8 cellular contexts compared by ENCODE assay signal in genomic region chr17:43983515-43984411, GRCh38. TPM values are rescaled to one million over a fixed set of nuclear protein-coding genes. Genes with fewer than 3 reads are reported as not detected.
DNase-seq lines count a peak whose midpoint lies in the region; ATAC-seq and TF ChIP-seq lines count a peak whose summit lies in the region.

No MANE protein-coding gene starts in this region.

- H3K27me3 ChIP-seq in body of pancreas (peaks cover 0 to 6% of the 10 kb centered on the region in 2 donors), lower lobe of right lung (ENCODE audit: low read depth) (peaks cover 42% of the 10 kb centered on the region)

- WGBS in body of pancreas, 2 donors: 1 to 7% methylated on average over 2 to 77 of the region's 78 CpGs

- H3K27ac ChIP-seq in body of pancreas (no peak overlapping the region), lower lobe of right lung (peak overlapping the region; percentile 58)

- H3K4me1 Mint-ChIP-seq in activated naive CD4-positive, alpha-beta T cell treated with anti-CD3 and anti-CD28 coated beads for 36 hours (ENCODE audit: low read depth): no peaks in the 10 kb centered on the region
- no peaks in the 10 kb centered on the region for H3K4me1 Mint-ChIP-seq in type B pancreatic cell (ENCODE audit: unreplicated experiment)

- CTCF ChIA-PET in activated naive CD4-positive, alpha-beta T cell treated with anti-CD3 and anti-CD28 coated beads for 36 hours (lab: Charles Lee): interaction anchor here (0.6 to 1.9 kb wide), 7 partner anchors 9 to 184 kb away, joined by 3 to 7 read pairs (median 3); no protein-coding TSS in a partner anchor

- peak; percentile 18 for DNase-seq in activated naive CD4-positive, alpha-beta T cell treated with anti-CD3 and anti-CD28 coated beads for 36 hours
- no peak for DNase-seq in activated naive CD4-positive, alpha-beta T cell treated with Interleukin-2 at 50 U/mL for 16 hours
- peak; percentile 20 to 55 (median 38) for DNase-seq in body of pancreas
- peak; percentile 67 for DNase-seq in lower lobe of right lung
- no peak for DNase-seq in type B pancreatic cell (ENCODE audit: extremely low spot score, unreplicated experiment)
- no peak for DNase-seq in ACHN
- no peak for DNase-seq in islet precursor cell
- DNase-seq in stimulated activated CD4-positive, alpha-beta T cell treated with anti-CD3 and anti-CD28 coated beads, Interleukin-4, amount 100 ng/mL, for 4 hours: no peak

- no peak overlapping the region for H3K27ac Mint-ChIP-seq in activated naive CD4-positive, alpha-beta T cell treated with anti-CD3 and anti-CD28 coated beads for 36 hours
- no peak overlapping the region for H3K27ac Mint-ChIP-seq in type B pancreatic cell

- H3K36me3 Mint-ChIP-seq in activated naive CD4-positive, alpha-beta T cell treated with anti-CD3 and anti-CD28 coated beads for 36 hours (ENCODE audit: low read depth): no peaks in the 10 kb centered on the region
- H3K36me3 Mint-ChIP-seq in type B pancreatic cell: no peaks in the 10 kb centered on the region

- peak; percentile 67 for ATAC-seq in body of pancreas
- peak; percentile 88 to 96 for ATAC-seq in lower lobe of right lung

- intact Hi-C loops in activated naive CD4-positive, alpha-beta T cell treated with anti-CD3 and anti-CD28 coated beads for 36 hours (cut with micrococcal nuclease): no loop called here
- intact Hi-C loops in body of pancreas (cut with DNase I) (no loop called here), lower lobe of right lung (cut with DNase I) (no loop called here)

- peak overlapping the region; percentile 52 for H3K4me3 Mint-ChIP-seq in activated naive CD4-positive, alpha-beta T cell treated with anti-CD3 and anti-CD28 coated beads for 36 hours
- peak overlapping the region; percentile 78 for H3K4me3 Mint-ChIP-seq in type B pancreatic cell

- H3K4me1 ChIP-seq in body of pancreas (peaks cover 14% of the 10 kb centered on the region), lower lobe of right lung (peaks cover 14% of the 10 kb centered on the region)

- H3K9me3 ChIP-seq in body of pancreas (no peaks in the 10 kb centered on the region), lower lobe of right lung (no peaks in the 10 kb centered on the region)

- in situ Hi-C loops in ACHN (cut with HindIII; ENCODE audit: low pct_ligation_motif_present, low pct_unique_long_range_greater_than_20kb, low sequenced_read_pairs): no loop called here

- H3K27me3 Mint-ChIP-seq in activated naive CD4-positive, alpha-beta T cell treated with anti-CD3 and anti-CD28 coated beads for 36 hours (ENCODE audit: low read depth): peaks cover 34% of the 10 kb centered on the region
- H3K27me3 Mint-ChIP-seq in type B pancreatic cell: peaks cover 89% of the 10 kb centered on the region

- H3K9me3 Mint-ChIP-seq in activated naive CD4-positive, alpha-beta T cell treated with anti-CD3 and anti-CD28 coated beads for 36 hours: no peaks in the 10 kb centered on the region
- H3K9me3 Mint-ChIP-seq in type B pancreatic cell: no peaks in the 10 kb centered on the region

- TF ChIP-seq CTCF in body of pancreas (IDR thresholded peaks at IDR 0.05): peak in 1 of 7 experiments; percentile 9
- TF ChIP-seq CTCF in lower lobe of right lung (IDR thresholded peaks at IDR 0.05): peak; percentile 13
- TF ChIP-seq CTCF in type B pancreatic cell (conservative IDR thresholded peaks at IDR 0.05): peak; percentile 62

- TF ChIP-seq POLR2A in body of pancreas (IDR thresholded peaks at IDR 0.05): no peak

- H3K36me3 ChIP-seq in body of pancreas (replicated peaks in 1 of 2; ENCODE audit: insufficient read depth in 1 of 2, low read depth in 2 of 2) (no peaks in the 10 kb centered on the region), lower lobe of right lung (no peaks in the 10 kb centered on the region)

- H3K4me3 ChIP-seq in body of pancreas (no peak overlapping the region), lower lobe of right lung (peak overlapping the region; percentile 54)

RNA-seq across cellular contexts. Expression of gene NAGS, which starts 20.7 kb away (rescaled TPM):
- total RNA-seq in activated naive CD4-positive, alpha-beta T cell treated with anti-CD3 and anti-CD28 coated beads for 36 hours: under 1 TPM; 0.17 to 0.31 TPM
- total RNA-seq in body of pancreas (1 to 10 TPM in 1 of 2 donors, not detected in 1; 2.1 TPM), lower lobe of right lung (6.4 TPM), type B pancreatic cell (ENCODE audit: low replicate concordance) (1.9 and 2.1 TPM in 2 replicates)

RNA-seq across cellular contexts. Expression of gene PYY, which starts 30.0 kb away (rescaled TPM):
- total RNA-seq in activated naive CD4-positive, alpha-beta T cell treated with anti-CD3 and anti-CD28 coated beads for 36 hours: not detected
- total RNA-seq in body of pancreas (not detected), lower lobe of right lung (not detected), type B pancreatic cell (ENCODE audit: low replicate concordance) (2.3 and 3.5 TPM in 2 replicates)

RNA-seq across cellular contexts. Expression of gene TMEM101, which starts 31.0 kb away (rescaled TPM):
- 10 to 100 TPM; 25.6 to 26.7 TPM for total RNA-seq in activated naive CD4-positive, alpha-beta T cell treated with anti-CD3 and anti-CD28 coated beads for 36 hours
- total RNA-seq in body of pancreas (10 to 100 TPM; 22.6 to 26.7 TPM), lower lobe of right lung (28.4 TPM), type B pancreatic cell (ENCODE audit: low replicate concordance) (33.8 and 34.4 TPM in 2 replicates)

RNA-seq across cellular contexts. Expression of gene PPY, which starts 41.5 kb away (rescaled TPM):
- total RNA-seq in activated naive CD4-positive, alpha-beta T cell treated with anti-CD3 and anti-CD28 coated beads for 36 hours: not detected
- total RNA-seq in body of pancreas (10 to 100 TPM; 15.5 to 51.6 TPM), lower lobe of right lung (not detected), type B pancreatic cell (ENCODE audit: low replicate concordance) (29.8 and 65.9 TPM in 2 replicates)

Comparison
In these comparisons a context has a peak if more than half of its experiments do, and no peak if none do; other contexts are left out.
1. DNase-seq: peak in activated naive CD4-positive, alpha-beta T cell treated with anti-CD3 and anti-CD28 coated beads for 36 hours (single experiment), body of pancreas (4 of 4) and lower lobe of right lung (single experiment); none in activated naive CD4-positive, alpha-beta T cell treated with Interleukin-2 at 50 U/mL for 16 hours (single experiment), type B pancreatic cell (single experiment), ACHN (single experiment), islet precursor cell (single experiment) and stimulated activated CD4-positive, alpha-beta T cell treated with anti-CD3 and anti-CD28 coated beads, Interleukin-4, amount 100 ng/mL, for 4 hours (0 of 2).